In genomic region chr6:105121981-105122380, GRCh38 we compare ENCODE assay signal across 29 cellular contexts. TPM values are rescaled to one million over a fixed set of nuclear protein-coding genes. Genes with fewer than 3 reads are reported as not detected.
DNase-seq lines count a peak whose midpoint lies in the region; ATAC-seq and TF ChIP-seq lines count a peak whose summit lies in the region.
"Had no signal": no experiment of that assay in that cellular context is flagged by ENCODE, and none has a peak within 500 bp of the region (broad histone marks: within the 10 kb centered on the region; RNA-seq: fewer than 3 reads in every experiment).

No MANE protein-coding gene starts in this region.

- no peak overlapping the region for H2BK5ac ChIP-seq in mesendoderm (ENCODE audit: low read length)

- H3K27me3 ChIP-seq in PC-3 (ENCODE audit: low read length) (no peaks in the 10 kb centered on the region), mesendoderm (ENCODE audit: insufficient read depth, low read length, poor library complexity) (no peaks in the 10 kb centered on the region)
- H3K27me3 ChIP-seq: brain microvascular endothelial cell, esophagus squamous epithelium, gastroesophageal sphincter, SJCRH30 had no signal

- CTCF ChIA-PET in PC-3 (lab: Charles Lee): interaction anchor here (0.6 kb wide), 1 partner anchor 301 kb away, joined by 6 read pairs; no protein-coding TSS in a partner anchor

- H3K56ac ChIP-seq in mesendoderm (ENCODE audit: low read length): no peak overlapping the region

- H3K4me3 ChIP-seq in LNCaP clone FGC (ENCODE audit: low read depth, low read length) (no peak overlapping the region), PC-3 (ENCODE audit: low read length) (no peak overlapping the region), mesendoderm (ENCODE audit: low read length) (no peak overlapping the region)
- H3K4me3 ChIP-seq: esophagus squamous epithelium, gastroesophageal sphincter, lung, SJCRH30 had no signal

- H2BK15ac ChIP-seq in mesendoderm (replicated peaks; ENCODE audit: low read depth): no peak overlapping the region

- peak overlapping the region; percentile 70 for H4K8ac ChIP-seq in mesendoderm (ENCODE audit: low read depth, low read length)

- no peaks in the 10 kb centered on the region for H3K79me1 ChIP-seq in mesendoderm (ENCODE audit: low read length)

- intact Hi-C loops in PC-3 (cut with micrococcal nuclease): no loop called here

- TF ChIP-seq CTCF in LNCaP clone FGC (IDR thresholded peaks at IDR 0.05; ENCODE audit: control insufficient read depth, extremely low read depth, insufficient read depth) (no peak), PC-3 (conservative IDR thresholded peaks at IDR 0.05; ENCODE audit: low read depth, low read length) (no peak), omental fat pad (IDR thresholded peaks at IDR 0.05) (no peak)

- no peak overlapping the region for H3K4ac ChIP-seq in mesendoderm (ENCODE audit: low read depth, low read length)

- H3K4me2 ChIP-seq in PC-3 (ENCODE audit: low read length) (no peak overlapping the region), mesendoderm (ENCODE audit: low read length) (no peak overlapping the region)

- H3K36me3 ChIP-seq in PC-3 (ENCODE audit: low read depth, low read length): no peaks in the 10 kb centered on the region
- no peaks in the 10 kb centered on the region for H3K36me3 ChIP-seq in mesendoderm (ENCODE audit: control insufficient read depth, insufficient read depth, low read length)
- H3K36me3 ChIP-seq: brain microvascular endothelial cell had no signal

- no peak overlapping the region for H3K23ac ChIP-seq in mesendoderm (ENCODE audit: low read length)

- no peak overlapping the region for H2AFZ ChIP-seq in PC-3 (ENCODE audit: low read length)

- H3K9me2 ChIP-seq in PC-3 (replicated peaks; ENCODE audit: low read length): no peaks in the 10 kb centered on the region

- H2BK120ac ChIP-seq in mesendoderm (ENCODE audit: low read depth, low read length): no peak overlapping the region

- BruUV-seq in PC-3 (replicated peaks; lab: Mats Ljungman, UMichigan): no TSS peak

- no peak overlapping the region for H2AK5ac ChIP-seq in mesendoderm (ENCODE audit: low read length)

- DNase-seq in DMS 273 (lab: John Stamatoyannopoulos, UW; ENCODE audit: unreplicated experiment) (peak; percentile 25), DMS 273 treated with DMSO at 0.1 percent for 48 hours (lab: John Stamatoyannopoulos, UW) (no peak), LNCaP clone FGC (ENCODE audit: low read depth) (peak; percentile 98), PC-3 (peak; percentile 14), mesendoderm (no peak), islet precursor cell (no peak), omental fat pad (ENCODE audit: low spot score) (no peak)
- DNase-seq: 8988T; activated CD4-positive, alpha-beta T cell treated with anti-CD3 and anti-CD28 coated beads for 36 hours; activated CD8-positive, alpha-beta T cell treated with anti-CD3 and anti-CD28 coated beads, Interleukin-2, amount 10 ng/mL, durations not matched to agents 7 days and 5 days; amygdala; brain microvascular endothelial cell; Caco-2; esophagus squamous epithelium; H7; KBM-7; NCI-H1417 treated with DMSO at 0.1 percent for 48 hours; NCI-H774; SJCRH30; stimulated activated CD4-positive, alpha-beta T cell treated with anti-CD3 and anti-CD28 coated beads, Interleukin-15, amount 100 ng/mL, for 24 hours; stimulated activated CD4-positive, alpha-beta T cell treated with anti-CD3 and anti-CD28 coated beads, Interleukin-4, amount 100 ng/mL, for 4 hours; substantia nigra; SW 1271 had no signal

- WGBS in mesendoderm (ENCODE audit: extremely low coverage, insufficient coverage, low lambda C conversion rate): no CpG with 5 or more reads among the region's 3 CpGs

- H3K79me2 ChIP-seq in PC-3 (ENCODE audit: low read length): no peaks in the 10 kb centered on the region
- no peaks in the 10 kb centered on the region for H3K79me2 ChIP-seq in mesendoderm (ENCODE audit: control insufficient read depth, insufficient read depth, low read length)

- no peaks in the 10 kb centered on the region for H4K20me1 ChIP-seq in PC-3 (ENCODE audit: low read length)

- no peak overlapping the region for H4K5ac ChIP-seq in mesendoderm (ENCODE audit: low read length)

- H3K9me3 ChIP-seq in PC-3 (ENCODE audit: low read length): no peaks in the 10 kb centered on the region
- H3K9me3 ChIP-seq: Caco-2, esophagus squamous epithelium, gastroesophageal sphincter, SJCRH30 had no signal

- H3K27ac ChIP-seq in PC-3 (ENCODE audit: low read length) (no peak overlapping the region), mesendoderm (ENCODE audit: low read depth, low read length) (no peak overlapping the region)
- H3K27ac ChIP-seq: brain microvascular endothelial cell, esophagus squamous epithelium, gastroesophageal sphincter, SJCRH30 had no signal

- no peaks in the 10 kb centered on the region for H3F3A ChIP-seq in PC-3 (ENCODE audit: low read length, unreplicated experiment)

- H3K9ac ChIP-seq in PC-3 (ENCODE audit: low read length) (no peak overlapping the region), mesendoderm (ENCODE audit: low read length) (no peak overlapping the region)

- no peak overlapping the region for H3K18ac ChIP-seq in mesendoderm (ENCODE audit: low read length)

- ATAC-seq in PC-3: peak; percentile 68
- no peak for ATAC-seq in GM21717 (IDR thresholded peaks at IDR 0.05; ENCODE audit: unreplicated experiment)
- ATAC-seq in omental fat pad (ENCODE audit: low FRiP score): no peak
- ATAC-seq: activated CD4-positive, alpha-beta T cell treated with anti-CD3 and anti-CD28 coated beads for 36 hours; activated CD8-positive, alpha-beta T cell treated with anti-CD3 and anti-CD28 coated beads, Interleukin-2, amount 10 ng/mL, durations not matched to agents 7 days and 5 days; gastroesophageal sphincter; natural killer cell treated with Interleukin-12 subunit alpha and Interleukin-12 subunit beta and Interleukin-15 and Interleukin-18, amount 100 ng/mL, for 72 hours had no signal

- H3K4me1 ChIP-seq in PC-3 (ENCODE audit: insufficient read depth, low read length): no peaks in the 10 kb centered on the region; the same call in 1 of the 2 replicates
- H3K4me1 ChIP-seq in mesendoderm (ENCODE audit: control insufficient read depth, low read depth, low read length): no peaks in the 10 kb centered on the region
- H3K4me1 ChIP-seq: Caco-2, esophagus squamous epithelium, gastroesophageal sphincter, SJCRH30 had no signal

- POLR2A ChIA-PET in PC-3 (lab: Charles Lee; ENCODE audit: unreplicated experiment): interaction anchor here (0.5 kb wide), 1 partner anchor 39 kb away, joined by 3 read pairs; no protein-coding TSS in a partner anchor

RNA-seq across cellular contexts. Expression of gene POPDC3, which starts 57.8 kb away (rescaled TPM):
- total RNA-seq in PC-3 (2014; rRNA removed): 31.6 and 41.4 TPM in 2 replicates
- 3.3 TPM for polyA plus RNA-seq in mesendoderm (2013, experiment 1 of 2)
- polyA plus RNA-seq in mesendoderm (2013, experiment 2 of 2): 3.7 TPM
- total RNA-seq in omental fat pad: 1 to 10 TPM in 1 of 4 donors, under 1 TPM in 1, not detected in 2; 0.46 to 3.0 TPM
- total RNA-seq: activated CD4-positive, alpha-beta T cell treated with anti-CD3 and anti-CD28 coated beads for 36 hours; activated CD8-positive, alpha-beta T cell treated with anti-CD3 and anti-CD28 coated beads, Interleukin-2, amount 10 ng/mL, durations not matched to agents 7 days and 5 days; activated T-helper 2 cell treated with anti-CD3 and anti-CD28 coated beads, Interferon-gamma antibody, Interleukin-2, Interleukin-4, amounts not matched to agents 10 μg/mL and 5 μg/mL and 100 μg/mL, durations not matched to agents 14 hours and 24 hours and 36 hours; natural killer cell treated with Interleukin-12 subunit alpha and Interleukin-12 subunit beta and Interleukin-15 and Interleukin-18, amount 100 ng/mL, for 72 hours had no signal
- polyA plus RNA-seq: CD14-positive monocyte had no signal

Comparison
In these comparisons a context has a peak if more than half of its experiments do, and no peak if none do; other contexts are left out.
1. DNase-seq: peak in DMS 273 (single experiment), LNCaP clone FGC (single experiment) and PC-3 (single experiment); none in DMS 273 treated with DMSO at 0.1 percent for 48 hours (single experiment), mesendoderm (single experiment), islet precursor cell (single experiment) and omental fat pad (single experiment).